8 cellular contexts compared by ENCODE assay signal in genomic region chr2:50746526-50746925, GRCh38.
DNase-seq lines count a peak whose midpoint lies in the region; ATAC-seq and TF ChIP-seq lines count a peak whose summit lies in the region.

No MANE protein-coding gene starts in this region.

- ATAC-seq in GM19351 (IDR thresholded peaks at IDR 0.05; ENCODE audit: unreplicated experiment) = peak; percentile 89

- H3K9me3 ChIP-seq in Caco-2 (peaks cover 4% of the 10 kb centered on the region), MM.1S (replicated peaks; ENCODE audit: insufficient read depth, low read length) (no peaks in the 10 kb centered on the region)
- H3K9me3 ChIP-seq in CD4-positive, alpha-beta memory T cell (ENCODE audit: control insufficient read depth in 1 of 2, low read length in 2 of 2) = no peaks in the 10 kb centered on the region

- no peaks in the 10 kb centered on the region for H3K9me2 ChIP-seq in MM.1S (replicated peaks; ENCODE audit: insufficient read depth, low read length)

- peak; percentile 60 to 85 for TF ChIP-seq CTCF in Caco-2 (IDR thresholded peaks at IDR 0.05; ENCODE audit: insufficient read depth in 1 of 2, low read depth in 1 of 2, low read length in 1 of 2, severe bottlenecking in 1 of 2, unreplicated experiment in 1 of 2)
- peak; percentile 79 for TF ChIP-seq CTCF in MM.1S (IDR thresholded peaks at IDR 0.05; ENCODE audit: low read length)
- peak in 42 of 56 donors; percentile 14 to 55 (median 34) for TF ChIP-seq CTCF in dorsolateral prefrontal cortex (IDR thresholded peaks at IDR 0.05 in 54 of 56, conservative IDR thresholded peaks at IDR 0.05 in 2 of 56; ENCODE audit: low read depth in 1 of 56, partially characterized antibody in 56 of 56)

- H2AFZ ChIP-seq in MM.1S (ENCODE audit: low read length) = no peak overlapping the region

- intact Hi-C loops in Caco-2 (cut with micrococcal nuclease; ENCODE audit: unreplicated experiment) = loop anchor here (1.0 to 5.0 kb wide), 3 partner anchors 26 to 209 kb away; no protein-coding TSS in a partner anchor
- intact Hi-C loops in dorsolateral prefrontal cortex (cut with DNase I) = no loop called here
- intact Hi-C loops in CD4-positive, alpha-beta memory T cell (cut with micrococcal nuclease) = no loop called here

- H3K27ac ChIP-seq in MM.1S (ENCODE audit: low read length) (no peak overlapping the region), dorsolateral prefrontal cortex (peak overlapping the region in 1 of 59 donors; percentile 30)
- no peak overlapping the region for H3K27ac ChIP-seq in CD4-positive, alpha-beta memory T cell (ENCODE audit: low read depth, low read length)

- no peak overlapping the region for H3K9ac ChIP-seq in MM.1S (ENCODE audit: low read length)

- no peak overlapping the region for H3K27ac Mint-ChIP-seq in Caco-2 (ENCODE audit: unreplicated experiment)
- no peak overlapping the region for H3K27ac Mint-ChIP-seq in CD4-positive, alpha-beta memory T cell

- H3K9me3 Mint-ChIP-seq in Caco-2 (ENCODE audit: unreplicated experiment) = peaks cover 14% of the 10 kb centered on the region
- peaks cover 0 to 4% (median 2%) of the 10 kb centered on the region in 8 donors for H3K9me3 Mint-ChIP-seq in CD4-positive, alpha-beta memory T cell

- no peaks in the 10 kb centered on the region for H3K27me3 Mint-ChIP-seq in Caco-2 (ENCODE audit: insufficient read depth, unreplicated experiment)
- no peaks in the 10 kb centered on the region for H3K27me3 Mint-ChIP-seq in CD4-positive, alpha-beta memory T cell

- no peaks in the 10 kb centered on the region for H3K4me1 Mint-ChIP-seq in Caco-2 (ENCODE audit: low read depth, unreplicated experiment)
- H3K4me1 Mint-ChIP-seq in CD4-positive, alpha-beta memory T cell = no peaks in the 10 kb centered on the region

- POLR2A ChIA-PET in Caco-2 (lab: Charles Lee) = no interaction called here
- POLR2A ChIA-PET in CD4-positive, alpha-beta memory T cell (lab: Charles Lee; ENCODE audit: partially characterized antibody) = no interaction called here

- H3K4me1 ChIP-seq in Caco-2 (no peaks in the 10 kb centered on the region), MM.1S (ENCODE audit: low read length) (no peaks in the 10 kb centered on the region)
- no peaks in the 10 kb centered on the region for H3K4me1 ChIP-seq in CD4-positive, alpha-beta memory T cell (ENCODE audit: insufficient read depth, low read length)

- H3K36me3 Mint-ChIP-seq in Caco-2 (ENCODE audit: insufficient read depth, unreplicated experiment) = no peaks in the 10 kb centered on the region
- no peaks in the 10 kb centered on the region for H3K36me3 Mint-ChIP-seq in CD4-positive, alpha-beta memory T cell

- CTCF ChIA-PET in Caco-2 (lab: Charles Lee) = interaction anchor here (1.2 kb wide), 1 partner anchor 210 kb away, joined by 3 read pairs; no protein-coding TSS in a partner anchor
- CTCF ChIA-PET in CD4-positive, alpha-beta memory T cell (lab: Charles Lee; ENCODE audit: partially characterized antibody) = no interaction called here

- no peak overlapping the region for H3K4me3 Mint-ChIP-seq in Caco-2 (ENCODE audit: unreplicated experiment)
- H3K4me3 Mint-ChIP-seq in CD4-positive, alpha-beta memory T cell = no peak overlapping the region

- no peak overlapping the region for H3K4me2 ChIP-seq in MM.1S (ENCODE audit: low read depth, low read length)

- H3K4me3 ChIP-seq in Caco-2 (ENCODE audit: low read depth, low read length) (no peak overlapping the region), MM.1S (ENCODE audit: low read length) (no peak overlapping the region), dorsolateral prefrontal cortex (no peak overlapping the region)
- no peak overlapping the region for H3K4me3 ChIP-seq in CD4-positive, alpha-beta memory T cell (ENCODE audit: low read length in 2 of 2)

- H3F3A ChIP-seq in MM.1S (ENCODE audit: insufficient read depth, low read length) = no peaks in the 10 kb centered on the region

- H3K27me3 ChIP-seq in Caco-2 (replicated peaks; ENCODE audit: control insufficient read depth, insufficient read depth, low read length) (no peaks in the 10 kb centered on the region), MM.1S (replicated peaks; ENCODE audit: insufficient read depth, low read length) (no peaks in the 10 kb centered on the region), dorsolateral prefrontal cortex (no peaks in the 10 kb centered on the region)
- H3K27me3 ChIP-seq in CD4-positive, alpha-beta memory T cell (ENCODE audit: insufficient read depth, low read length) = no peaks in the 10 kb centered on the region

- no TSS peak for BruUV-seq in Caco-2 (replicated peaks; lab: Mats Ljungman, UMichigan)

- no peaks in the 10 kb centered on the region for H4K20me1 ChIP-seq in MM.1S (ENCODE audit: insufficient read depth, low read length)

- no peaks in the 10 kb centered on the region for H3K79me2 ChIP-seq in MM.1S (ENCODE audit: low read length)

- DNase-seq in Caco-2 = peak; percentile 39 to 52
- DNase-seq in MM.1S = peak; percentile 42
- DNase-seq in dorsolateral prefrontal cortex = no peak
- DNase-seq in CD1c-positive myeloid dendritic cell (ENCODE audit: extremely low spot score) = no peak
- no peak for DNase-seq in GOT3 (lab: John Stamatoyannopoulos, UW)
- DNase-seq in CD4-positive, alpha-beta memory T cell = no peak
- DNase-seq in activated CD4-positive, alpha-beta T cell treated with anti-CD3 and anti-CD28 coated beads for 4 hours = no peak

- no peaks in the 10 kb centered on the region for H3K36me3 ChIP-seq in Caco-2 (ENCODE audit: control insufficient read depth, insufficient read depth, low read length)
- H3K36me3 ChIP-seq in MM.1S (replicated peaks; ENCODE audit: insufficient read depth, low read length) = no peaks in the 10 kb centered on the region
- H3K36me3 ChIP-seq in CD4-positive, alpha-beta memory T cell (ENCODE audit: insufficient read depth, low read length) = no peaks in the 10 kb centered on the region

Comparison
In these comparisons a context has a peak if more than half of its experiments do, and no peak if none do; other contexts are left out.
1. DNase-seq: peak in Caco-2 (2 of 2) and MM.1S (single experiment); none in dorsolateral prefrontal cortex (0 of 10), CD1c-positive myeloid dendritic cell (single experiment), GOT3 (single experiment), CD4-positive, alpha-beta memory T cell (0 of 5) and activated CD4-positive, alpha-beta T cell treated with anti-CD3 and anti-CD28 coated beads for 4 hours (0 of 2).
2. Peak in every context shown above with its lines, with median percentiles within 50 percentile points of each other: CTCF ChIP-seq.